In genomic region chr15:93036922-93037321, GRCh38 we compare ENCODE assay signal across 1 cellular context.
A peak's percentile ranks its signal among the peaks of the same experiment; 100 is the strongest.
TF ChIP-seq lines count a peak whose summit lies in the region.

No MANE protein-coding gene starts in this region.

TF ChIP-seq in K562, 482 proteins besides CTCF, POLR2A, EP300 and RAD21 (continues in another document):
- TF ChIP-seq TAF7 (tag; IDR thresholded peaks at IDR 0.05) (no peak), TFE3 (CRISPR knock-in tag; IDR thresholded peaks at IDR 0.05) (no peak), ZNF133 (CRISPR knock-in tag; IDR thresholded peaks at IDR 0.05) (no peak), ZNF655 (CRISPR knock-in tag; IDR thresholded peaks at IDR 0.05) (no peak), XRCC4 (IDR thresholded peaks at IDR 0.05; ENCODE audit: extremely low read depth, insufficient read depth, insufficient read length) (no peak), IRF9 (tag; IDR thresholded peaks at IDR 0.05) (no peak), CREB1 (IDR thresholded peaks at IDR 0.05) (no peak), CREB1 (CRISPR knock-in tag; IDR thresholded peaks at IDR 0.05) (no peak), NRF1 (conservative IDR thresholded peaks at IDR 0.05 in 1 of 2, IDR thresholded peaks at IDR 0.05 in 1 of 2) (no peak), ZNF121 (CRISPR knock-in tag; conservative IDR thresholded peaks at IDR 0.05) (no peak), FOXK2 (conservative IDR thresholded peaks at IDR 0.05 in 1 of 2, IDR thresholded peaks at IDR 0.05 in 1 of 2; ENCODE audit: low read depth in 2 of 2) (no peak), KAT7 (CRISPR knock-in tag; IDR thresholded peaks at IDR 0.05; ENCODE audit: borderline replicate concordance) (no peak), FIP1L1 (IDR thresholded peaks at IDR 0.05; ENCODE audit: low read depth, low read length, poor library complexity, severe bottlenecking) (no peak), RREB1 (CRISPR knock-in tag; IDR thresholded peaks at IDR 0.05) (no peak), NFE2 (IDR thresholded peaks at IDR 0.05; ENCODE audit: low read depth) (no peak), BHLHE40 (IDR thresholded peaks at IDR 0.05; ENCODE audit: low read length) (peak; percentile 48), MNT (conservative IDR thresholded peaks at IDR 0.05) (peak in 1 of 2 experiments; percentile 30; a peak in 1 of 4 replicates), TEAD2 (tag; IDR thresholded peaks at IDR 0.05) (no peak), SRSF7 (optimal IDR thresholded peaks at IDR 0.05; ENCODE audit: low read depth, low read length) (no peak), CREM (IDR thresholded peaks at IDR 0.05; ENCODE audit: low read depth) (0 out of 2 replicates have a peak, but pooled peaks have one; percentile 6), YY1 (IDR thresholded peaks at IDR 0.05; ENCODE audit: borderline replicate concordance in 1 of 3, control insufficient read depth in 1 of 3, extremely low read depth in 1 of 3, insufficient read depth in 3 of 3, insufficient read length in 1 of 3, insufficient replicate concordance in 2 of 3, low read depth in 1 of 3, low read length in 2 of 3) (peak in 1 of 3 experiments; percentile 52), STAT5A (IDR thresholded peaks at IDR 0.05; ENCODE audit: borderline replicate concordance, low read length) (no peak), L3MBTL2 (IDR thresholded peaks at IDR 0.05) (peak; percentile 44; the same call in 1 of the 2 replicates), FOXJ3 (CRISPR knock-in tag; IDR thresholded peaks at IDR 0.05) (no peak), MCM7 (IDR thresholded peaks at IDR 0.05) (no peak), FOS (IDR thresholded peaks at IDR 0.05; ENCODE audit: extremely low read depth, insufficient read length) (no peak), ZBTB1 (CRISPR knock-in tag; IDR thresholded peaks at IDR 0.05; ENCODE audit: borderline replicate concordance, low read depth) (no peak), SAP30 (IDR thresholded peaks at IDR 0.05; ENCODE audit: borderline replicate concordance, insufficient read depth, low read depth, low read length, poor library complexity, severe bottlenecking) (no peak), E2F6 (IDR thresholded peaks at IDR 0.05; ENCODE audit: borderline replicate concordance in 1 of 2, extremely low read depth in 1 of 2, insufficient read depth in 1 of 2, insufficient read length in 1 of 2, low read depth in 1 of 2, low read length in 1 of 2, poor library complexity in 1 of 2, severe bottlenecking in 1 of 2) (peak in 1 of 2 experiments; percentile 48), ATF7 (IDR thresholded peaks at IDR 0.05) (0 out of 2 replicates have a peak, but pooled peaks have one; percentile 20), ZNF75A (CRISPR knock-in tag; IDR thresholded peaks at IDR 0.05) (no peak), KDM4B (IDR thresholded peaks at IDR 0.05; ENCODE audit: borderline replicate concordance in 2 of 2, low read depth in 1 of 2) (no peak), FOXK1 (CRISPR knock-in tag; IDR thresholded peaks at IDR 0.05; ENCODE audit: borderline replicate concordance) (no peak), ATF3 (IDR thresholded peaks at IDR 0.05) (peak; percentile 48; the same call in 1 of the 2 replicates), ATF3 (CRISPR knock-in tag; conservative IDR thresholded peaks at IDR 0.05) (no peak), ATF2 (CRISPR knock-in tag; IDR thresholded peaks at IDR 0.05) (no peak), MEF2A (IDR thresholded peaks at IDR 0.05; ENCODE audit: control insufficient read depth, low read depth, low read length) (no peak), RNF219 (CRISPR knock-in tag; IDR thresholded peaks at IDR 0.05) (no peak), USF2 (CRISPR knock-in tag; IDR thresholded peaks at IDR 0.05) (peak; percentile 29; the same call in 1 of the 2 replicates), RBM17 (IDR thresholded peaks at IDR 0.05; ENCODE audit: borderline replicate concordance, low read depth, low read length) (no peak), SRF (CRISPR knock-in tag; IDR thresholded peaks at IDR 0.05) (no peak), THRA (IDR thresholded peaks at IDR 0.05) (no peak)
